Comparison of ENCODE assay signal across 8 cellular contexts in the genomic region with DNA sequence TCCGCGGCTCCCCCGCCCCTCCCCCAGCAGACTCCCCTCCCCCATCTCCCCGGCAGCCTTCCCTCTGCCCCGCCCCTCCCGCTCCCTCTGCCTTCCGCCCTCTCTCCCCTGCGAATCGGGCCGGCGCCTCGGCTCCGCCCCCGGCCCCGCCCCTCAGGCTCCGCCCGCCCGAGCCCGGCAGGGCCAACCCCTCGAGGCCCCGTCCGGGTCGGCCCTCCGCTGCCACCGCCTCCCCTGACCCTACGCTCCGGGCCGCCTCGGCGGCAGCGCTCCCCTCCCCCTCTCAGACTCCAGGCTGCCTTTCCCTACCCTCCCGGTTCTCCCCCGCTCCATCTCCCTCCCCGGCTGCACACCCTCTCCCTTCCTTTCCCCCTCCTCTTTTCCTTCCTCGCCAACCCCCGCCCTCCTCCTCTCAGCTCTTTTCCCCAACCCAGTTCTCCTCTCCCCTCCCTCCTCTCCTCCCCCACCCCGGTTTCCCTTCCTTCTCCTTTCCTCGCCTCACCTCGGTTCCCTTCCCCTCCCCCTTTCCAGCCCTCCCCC. TPM values are rescaled to one million over a fixed set of nuclear protein-coding genes. Genes with fewer than 3 reads are reported as not detected.
DNase-seq lines count a peak whose midpoint lies in the region; ATAC-seq and TF ChIP-seq lines count a peak whose summit lies in the region.

No MANE protein-coding gene starts in this region.

- DNase-seq in Ammon's horn (ENCODE audit: low spot score): peak; percentile 93
- DNase-seq in NCI-H510A (lab: John Stamatoyannopoulos, UW): peak; percentile 71
- DNase-seq in activated CD4-positive, alpha-beta T cell treated with anti-CD3 and anti-CD28 coated beads, Interleukin-2, amount 10 ng/mL, durations not matched to agents 7 days and 5 days: peak; percentile 86
- DNase-seq in dermis blood vessel endothelial cell: peak; percentile 83
- peak; percentile 86 to 98 for DNase-seq in lower leg skin (ENCODE audit: low spot score in 2 of 2)
- DNase-seq in stimulated activated CD4-positive, alpha-beta T cell treated with anti-CD3 and anti-CD28 coated beads, Interleukin-4, amount 100 ng/mL, for 1 hour: peak; percentile 87

- ATAC-seq in GM19043 (IDR thresholded peaks at IDR 0.05; ENCODE audit: low read depth, unreplicated experiment): peak; percentile 98
- peak; percentile 98 for ATAC-seq in HG03342 (IDR thresholded peaks at IDR 0.05; ENCODE audit: unreplicated experiment)

- no peak for TF ChIP-seq CTCF in lower leg skin (IDR thresholded peaks at IDR 0.05)

- intact Hi-C loops in lower leg skin (cut with DNase I; ENCODE audit: low total_unique reads): no loop called here

- WGBS in lower leg skin, 2 donors: 1% methylated on average over 28 to 37 of the region's 39 CpGs

- TF ChIP-seq POLR2A in lower leg skin (IDR thresholded peaks at IDR 0.05): no peak

- POLR2A ChIA-PET in activated CD4-positive, alpha-beta T cell treated with anti-CD3 and anti-CD28 coated beads, Interleukin-2, amount 10 ng/mL, durations not matched to agents 7 days and 5 days (lab: Charles Lee): no interaction called here

- peak overlapping the region; percentile 65 for H3K4me3 Mint-ChIP-seq in activated CD4-positive, alpha-beta T cell treated with anti-CD3 and anti-CD28 coated beads, Interleukin-2, amount 10 ng/mL, durations not matched to agents 7 days and 5 days

- H3K27ac Mint-ChIP-seq in activated CD4-positive, alpha-beta T cell treated with anti-CD3 and anti-CD28 coated beads, Interleukin-2, amount 10 ng/mL, durations not matched to agents 7 days and 5 days: no peak overlapping the region

- peaks cover 11% of the 10 kb centered on the region for H3K4me1 Mint-ChIP-seq in activated CD4-positive, alpha-beta T cell treated with anti-CD3 and anti-CD28 coated beads, Interleukin-2, amount 10 ng/mL, durations not matched to agents 7 days and 5 days

- H3K27me3 Mint-ChIP-seq in activated CD4-positive, alpha-beta T cell treated with anti-CD3 and anti-CD28 coated beads, Interleukin-2, amount 10 ng/mL, durations not matched to agents 7 days and 5 days: peaks cover 25% of the 10 kb centered on the region

- no peaks in the 10 kb centered on the region for H3K9me3 Mint-ChIP-seq in activated CD4-positive, alpha-beta T cell treated with anti-CD3 and anti-CD28 coated beads, Interleukin-2, amount 10 ng/mL, durations not matched to agents 7 days and 5 days

- H3K4me3 ChIP-seq in lower leg skin (ENCODE audit: low read depth, poor library complexity, severe bottlenecking): peak overlapping the region; percentile 30

- H3K36me3 Mint-ChIP-seq in activated CD4-positive, alpha-beta T cell treated with anti-CD3 and anti-CD28 coated beads, Interleukin-2, amount 10 ng/mL, durations not matched to agents 7 days and 5 days (ENCODE audit: low read depth): no peaks in the 10 kb centered on the region

- CTCF ChIA-PET in activated CD4-positive, alpha-beta T cell treated with anti-CD3 and anti-CD28 coated beads, Interleukin-2, amount 10 ng/mL, durations not matched to agents 7 days and 5 days (lab: Charles Lee): interaction anchor here (0.6 to 1.7 kb wide), 5 partner anchors 12 to 71 kb away, joined by 3 to 6 read pairs (median 3); a partner anchor contains a TSS

RNA-seq across cellular contexts. Expression of a gene that starts 1.6 kb away (rescaled TPM):
- under 1 TPM; 0.15 to 0.32 TPM for total RNA-seq in activated CD4-positive, alpha-beta T cell treated with anti-CD3 and anti-CD28 coated beads, Interleukin-2, amount 10 ng/mL, durations not matched to agents 7 days and 5 days
- total RNA-seq in dermis blood vessel endothelial cell: 4.8 and 12.7 TPM in 2 replicates
- 10 to 100 TPM in 2 of 4 donors, 1 to 10 TPM in 2; 6.2 to 12.1 (median 9.8) TPM for total RNA-seq in lower leg skin

Comparison
In these comparisons a context has a peak if more than half of its experiments do, and no peak if none do; other contexts are left out.
1. Peak in every context shown above with its lines: DNase-seq, ATAC-seq and H3K4me3 ChIP-seq.